ENCODE assay signal across 1 cellular context in genomic region chr12:113203852-113204760, GRCh38.
TF ChIP-seq lines count a peak whose summit lies in the region.

No MANE protein-coding gene starts in this region.

TF ChIP-seq in GM12878, 131 proteins besides CTCF, POLR2A, EP300 and RAD21 (continued from another document):
- TF ChIP-seq, protein P1, sequence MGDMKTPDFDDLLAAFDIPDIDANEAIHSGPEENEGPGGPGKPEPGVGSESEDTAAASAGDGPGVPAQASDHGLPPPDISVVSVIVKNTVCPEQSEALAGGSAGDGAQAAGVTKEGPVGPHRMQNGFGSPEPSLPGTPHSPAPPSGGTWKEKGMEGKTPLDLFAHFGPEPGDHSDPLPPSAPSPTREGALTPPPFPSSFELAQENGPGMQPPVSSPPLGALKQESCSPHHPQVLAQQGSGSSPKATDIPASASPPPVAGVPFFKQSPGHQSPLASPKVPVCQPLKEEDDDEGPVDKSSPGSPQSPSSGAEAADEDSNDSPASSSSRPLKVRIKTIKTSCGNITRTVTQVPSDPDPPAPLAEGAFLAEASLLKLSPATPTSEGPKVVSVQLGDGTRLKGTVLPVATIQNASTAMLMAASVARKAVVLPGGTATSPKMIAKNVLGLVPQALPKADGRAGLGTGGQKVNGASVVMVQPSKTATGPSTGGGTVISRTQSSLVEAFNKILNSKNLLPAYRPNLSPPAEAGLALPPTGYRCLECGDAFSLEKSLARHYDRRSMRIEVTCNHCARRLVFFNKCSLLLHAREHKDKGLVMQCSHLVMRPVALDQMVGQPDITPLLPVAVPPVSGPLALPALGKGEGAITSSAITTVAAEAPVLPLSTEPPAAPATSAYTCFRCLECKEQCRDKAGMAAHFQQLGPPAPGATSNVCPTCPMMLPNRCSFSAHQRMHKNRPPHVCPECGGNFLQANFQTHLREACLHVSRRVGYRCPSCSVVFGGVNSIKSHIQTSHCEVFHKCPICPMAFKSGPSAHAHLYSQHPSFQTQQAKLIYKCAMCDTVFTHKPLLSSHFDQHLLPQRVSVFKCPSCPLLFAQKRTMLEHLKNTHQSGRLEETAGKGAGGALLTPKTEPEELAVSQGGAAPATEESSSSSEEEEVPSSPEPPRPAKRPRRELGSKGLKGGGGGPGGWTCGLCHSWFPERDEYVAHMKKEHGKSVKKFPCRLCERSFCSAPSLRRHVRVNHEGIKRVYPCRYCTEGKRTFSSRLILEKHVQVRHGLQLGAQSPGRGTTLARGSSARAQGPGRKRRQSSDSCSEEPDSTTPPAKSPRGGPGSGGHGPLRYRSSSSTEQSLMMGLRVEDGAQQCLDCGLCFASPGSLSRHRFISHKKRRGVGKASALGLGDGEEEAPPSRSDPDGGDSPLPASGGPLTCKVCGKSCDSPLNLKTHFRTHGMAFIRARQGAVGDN (IDR thresholded peaks at IDR 0.05): 0 out of 2 replicates have a peak, but pooled peaks have one; percentile 12
- TF ChIP-seq ASH2L (IDR thresholded peaks at IDR 0.05; ENCODE audit: borderline replicate concordance, low read depth): no peak
- TF ChIP-seq TCF3 (IDR thresholded peaks at IDR 0.05; ENCODE audit: borderline replicate concordance, insufficient read depth, low read depth, low read length): peak; percentile 40; the same call in 1 of the 2 replicates
- TF ChIP-seq CHD1 (IDR thresholded peaks at IDR 0.05; ENCODE audit: low read depth, low read length): no peak
- TF ChIP-seq CHD2 (IDR thresholded peaks at IDR 0.05; ENCODE audit: borderline replicate concordance, low read depth, low read length): no peak
- TF ChIP-seq LARP7 (IDR thresholded peaks at IDR 0.05): no peak
- no peak for TF ChIP-seq HDGF (IDR thresholded peaks at IDR 0.05)
- no peak for TF ChIP-seq RBBP5 (conservative IDR thresholded peaks at IDR 0.05)
- no peak for TF ChIP-seq SPI1 (IDR thresholded peaks at IDR 0.05; ENCODE audit: borderline replicate concordance, insufficient read depth, low read depth, low read length)
- TF ChIP-seq, protein P2, sequence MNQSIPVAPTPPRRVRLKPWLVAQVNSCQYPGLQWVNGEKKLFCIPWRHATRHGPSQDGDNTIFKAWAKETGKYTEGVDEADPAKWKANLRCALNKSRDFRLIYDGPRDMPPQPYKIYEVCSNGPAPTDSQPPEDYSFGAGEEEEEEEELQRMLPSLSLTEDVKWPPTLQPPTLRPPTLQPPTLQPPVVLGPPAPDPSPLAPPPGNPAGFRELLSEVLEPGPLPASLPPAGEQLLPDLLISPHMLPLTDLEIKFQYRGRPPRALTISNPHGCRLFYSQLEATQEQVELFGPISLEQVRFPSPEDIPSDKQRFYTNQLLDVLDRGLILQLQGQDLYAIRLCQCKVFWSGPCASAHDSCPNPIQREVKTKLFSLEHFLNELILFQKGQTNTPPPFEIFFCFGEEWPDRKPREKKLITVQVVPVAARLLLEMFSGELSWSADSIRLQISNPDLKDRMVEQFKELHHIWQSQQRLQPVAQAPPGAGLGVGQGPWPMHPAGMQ (IDR thresholded peaks at IDR 0.05; ENCODE audit: borderline replicate concordance): no peak
- no peak for TF ChIP-seq RB1 (IDR thresholded peaks at IDR 0.05; ENCODE audit: borderline replicate concordance)
- no peak for TF ChIP-seq FOS (IDR thresholded peaks at IDR 0.05; ENCODE audit: borderline replicate concordance, extremely low read depth, insufficient read length)
- no peak; the same call in 1 of the 2 replicates for TF ChIP-seq CREM (IDR thresholded peaks at IDR 0.05; ENCODE audit: low read depth)
- TF ChIP-seq RFX5 (IDR thresholded peaks at IDR 0.05; ENCODE audit: low read depth, low read length): no peak
- no peak for TF ChIP-seq YBX1 (IDR thresholded peaks at IDR 0.05)
- TF ChIP-seq SREBF1 (IDR thresholded peaks at IDR 0.05; ENCODE audit: low read length): no peak
- TF ChIP-seq HDAC6 (IDR thresholded peaks at IDR 0.05; ENCODE audit: unreplicated experiment): no peak
- TF ChIP-seq, protein P3, sequence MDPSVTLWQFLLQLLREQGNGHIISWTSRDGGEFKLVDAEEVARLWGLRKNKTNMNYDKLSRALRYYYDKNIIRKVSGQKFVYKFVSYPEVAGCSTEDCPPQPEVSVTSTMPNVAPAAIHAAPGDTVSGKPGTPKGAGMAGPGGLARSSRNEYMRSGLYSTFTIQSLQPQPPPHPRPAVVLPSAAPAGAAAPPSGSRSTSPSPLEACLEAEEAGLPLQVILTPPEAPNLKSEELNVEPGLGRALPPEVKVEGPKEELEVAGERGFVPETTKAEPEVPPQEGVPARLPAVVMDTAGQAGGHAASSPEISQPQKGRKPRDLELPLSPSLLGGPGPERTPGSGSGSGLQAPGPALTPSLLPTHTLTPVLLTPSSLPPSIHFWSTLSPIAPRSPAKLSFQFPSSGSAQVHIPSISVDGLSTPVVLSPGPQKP (IDR thresholded peaks at IDR 0.05; ENCODE audit: low read depth, low read length): no peak
- TF ChIP-seq HDAC2 (IDR thresholded peaks at IDR 0.05): no peak
- 0 out of 2 replicates have a peak, but pooled peaks have one; percentile 50 for TF ChIP-seq TCF12 (IDR thresholded peaks at IDR 0.05; ENCODE audit: low read depth, low read length)
- no peak for TF ChIP-seq CBX5 (IDR thresholded peaks at IDR 0.05; ENCODE audit: low read depth)
- TF ChIP-seq, protein P4, sequence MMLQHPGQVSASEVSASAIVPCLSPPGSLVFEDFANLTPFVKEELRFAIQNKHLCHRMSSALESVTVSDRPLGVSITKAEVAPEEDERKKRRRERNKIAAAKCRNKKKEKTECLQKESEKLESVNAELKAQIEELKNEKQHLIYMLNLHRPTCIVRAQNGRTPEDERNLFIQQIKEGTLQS (IDR thresholded peaks at IDR 0.05; ENCODE audit: borderline replicate concordance, extremely low read depth, low read depth, low read length): no peak
- no peak for TF ChIP-seq PAX5 (IDR thresholded peaks at IDR 0.05; ENCODE audit: borderline replicate concordance, low read depth, low read length)
- no peak for TF ChIP-seq SIN3A (IDR thresholded peaks at IDR 0.05; ENCODE audit: low read depth, low read length)
- TF ChIP-seq RAD51 (IDR thresholded peaks at IDR 0.05): no peak
- no peak for TF ChIP-seq ZBTB33 (IDR thresholded peaks at IDR 0.05)
- TF ChIP-seq IRF4 (IDR thresholded peaks at IDR 0.05; ENCODE audit: low read depth, low read length): no peak
- 0 out of 2 replicates have a peak, but pooled peaks have one; percentile 54 for TF ChIP-seq EED (IDR thresholded peaks at IDR 0.05; ENCODE audit: low read depth)
- TF ChIP-seq PBX3 (IDR thresholded peaks at IDR 0.05; ENCODE audit: insufficient replicate concordance, low read depth, low read length): no peak
- TF ChIP-seq, protein P5, sequence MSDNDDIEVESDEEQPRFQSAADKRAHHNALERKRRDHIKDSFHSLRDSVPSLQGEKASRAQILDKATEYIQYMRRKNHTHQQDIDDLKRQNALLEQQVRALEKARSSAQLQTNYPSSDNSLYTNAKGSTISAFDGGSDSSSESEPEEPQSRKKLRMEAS (IDR thresholded peaks at IDR 0.05; ENCODE audit: low read depth, low read length): no peak
- no peak for TF ChIP-seq POLR2AphosphoS2 (IDR thresholded peaks at IDR 0.05; ENCODE audit: low read depth, low read length)
- peak; percentile 33; the same call in 1 of the 2 replicates for TF ChIP-seq ATF2 (IDR thresholded peaks at IDR 0.05; ENCODE audit: low read length)
- no peak for TF ChIP-seq CEBPB (IDR thresholded peaks at IDR 0.05; ENCODE audit: borderline replicate concordance in 1 of 2, low read depth in 2 of 2, low read length in 2 of 2)
